Comparison of ENCODE assay signal across 33 cellular contexts in genomic region chr12:125744201-125744600, GRCh38.
"Had no signal": no experiment of that assay in that cellular context is flagged by ENCODE, and none has a peak within 500 bp of the region (broad histone marks: within the 10 kb centered on the region; RNA-seq: fewer than 3 reads in every experiment).

No MANE protein-coding gene starts in this region.

- H3K27me3 ChIP-seq: adrenal gland, body of pancreas, esophagus muscularis mucosa, foreskin keratinocyte, gastrocnemius medialis, heart left ventricle had no signal

- H3K9me3 ChIP-seq: adrenal gland, body of pancreas, gastrocnemius medialis had no signal

- H3K36me3 ChIP-seq: adrenal gland, esophagus muscularis mucosa, gastrocnemius medialis, heart left ventricle, WERI-Rb-1 had no signal

- ATAC-seq: activated CD4-positive, CD25-positive, alpha-beta regulatory T cell treated with anti-CD3 and anti-CD28 coated beads, Interleukin-2, amount 50 U/mL, for 24 hours; activated CD8-positive, alpha-beta T cell treated with anti-CD3 and anti-CD28 coated beads for 36 hours; activated naive CD8-positive, alpha-beta T cell treated with anti-CD3 and anti-CD28 coated beads, Interleukin-2, amount 50 U/mL, for 24 hours; activated T-cell treated with anti-CD3 and anti-CD28 coated beads, Interleukin-2, amount 50 U/mL, for 4 hours; activated T-helper 17 cell treated with anti-CD3 and anti-CD28 coated beads, Interleukin-2, amount 50 U/mL, for 72 hours; body of pancreas; effector memory CD8-positive, alpha-beta T cell; foreskin keratinocyte; gastrocnemius medialis; heart left ventricle had no signal

- H3K4me3 ChIP-seq: adrenal gland, body of pancreas, esophagus muscularis mucosa, gastrocnemius medialis, heart left ventricle had no signal

- DNase-seq: activated B cell treated with CpG ODN at 0.5 μM for 24 hours; activated CD4-positive, alpha-beta T cell treated with anti-CD3 and anti-CD28 coated beads for 48 hours; activated CD4-positive, alpha-beta T cell treated with anti-CD3 and anti-CD28 coated beads, Interleukin-2, amount 50 U/mL, for 1 hour; activated CD4-positive, alpha-beta T cell treated with anti-CD3 and anti-CD28 coated beads, Interleukin-2, amount 50 U/mL, for 48 hours; activated CD8-positive, alpha-beta memory T cell treated with anti-CD3 and anti-CD28 coated beads for 24 hours; activated CD8-positive, alpha-beta T cell treated with anti-CD3 and anti-CD28 coated beads for 36 hours; activated effector memory CD4-positive, alpha-beta T cell treated with Interleukin-2 at 50 U/mL for 16 hours; activated gamma-delta T cell treated with Interleukin-2 at 50 U/mL for 16 hours; activated naive CD4-positive, alpha-beta T cell treated with anti-CD3 and anti-CD28 coated beads, Interleukin-2, amount 50 U/mL, for 16 hours; activated naive CD4-positive, alpha-beta T cell treated with Interleukin-2 at 50 U/mL for 16 hours; activated naive CD8-positive, alpha-beta T cell treated with anti-CD3 and anti-CD28 coated beads for 36 hours; activated naive CD8-positive, alpha-beta T cell treated with anti-CD3 and anti-CD28 coated beads, Interleukin-2, amount 50 U/mL, for 24 hours; activated T-cell treated with anti-CD3 and anti-CD28 coated beads, Interleukin-2, amount 50 U/mL, for 4 hours; adrenal gland; amygdala; aorta; body of pancreas; caudate nucleus; cortex of kidney; dermis blood vessel endothelial cell; effector CD4-positive, alpha-beta T cell; effector memory CD8-positive, alpha-beta T cell; erythroblast; foreskin keratinocyte; gastrocnemius medialis; glutamatergic neuron; heart left ventricle; hypothalamus; T1000; WERI-Rb-1 had no signal

- H3K4me1 ChIP-seq: adrenal gland, body of pancreas, esophagus muscularis mucosa, foreskin keratinocyte, gastrocnemius medialis, heart left ventricle had no signal

- H3K27ac ChIP-seq: adrenal gland, body of pancreas, esophagus muscularis mucosa, foreskin keratinocyte, gastrocnemius medialis, heart left ventricle, WERI-Rb-1 had no signal
